Comparison of ENCODE assay signal across 8 cellular contexts in genomic region chr10:113007343-113007771, GRCh38. TPM values are rescaled to one million over a fixed set of nuclear protein-coding genes. Genes with fewer than 3 reads are reported as not detected.
A peak's percentile ranks its signal among the peaks of the same experiment; 100 is the strongest.
DNase-seq lines count a peak whose midpoint lies in the region; ATAC-seq, FAIRE-seq and TF ChIP-seq lines count a peak whose summit lies in the region.

No MANE protein-coding gene starts in this region.

- 29% methylated on average over 4 of the region's 4 CpGs for WGBS in right lobe of liver (ENCODE audit: insufficient coverage, low coverage, low lambda C conversion rate, missing lambda C conversion rate)
- WGBS in adrenal gland, 4 donors = 35 to 51% (median 44%) methylated on average over 4 of the region's 4 CpGs

- TF ChIP-seq CTCF in right lobe of liver (IDR thresholded peaks at IDR 0.05) = no peak
- TF ChIP-seq CTCF in adrenal gland (IDR thresholded peaks at IDR 0.05) = no peak

- peak overlapping the region; percentile 69 for H3K4me3 Mint-ChIP-seq in activated T-helper 17 cell treated with anti-CD3 and anti-CD28 coated beads, Interleukin-2, amount 50 U/mL, for 72 hours

- H3K36me3 Mint-ChIP-seq in activated T-helper 17 cell treated with anti-CD3 and anti-CD28 coated beads, Interleukin-2, amount 50 U/mL, for 72 hours (ENCODE audit: low read depth) = no peaks in the 10 kb centered on the region

- peaks cover 17% of the 10 kb centered on the region for H3K4me1 Mint-ChIP-seq in activated T-helper 17 cell treated with anti-CD3 and anti-CD28 coated beads, Interleukin-2, amount 50 U/mL, for 72 hours

- no peak overlapping the region for H2AFZ ChIP-seq in ACC112 (ENCODE audit: low read length, unreplicated experiment)

- intact Hi-C loops in right lobe of liver (cut with DNase I) (no loop called here), adrenal gland (cut with DNase I) (no loop called here)

- H3K27me3 ChIP-seq in ACC112 (ENCODE audit: insufficient read depth, low read length) = no peaks in the 10 kb centered on the region
- H3K27me3 ChIP-seq in right lobe of liver = no peaks in the 10 kb centered on the region
- H3K27me3 ChIP-seq in adrenal gland = no peaks in the 10 kb centered on the region

- no peaks in the 10 kb centered on the region for H3K9me3 Mint-ChIP-seq in activated T-helper 17 cell treated with anti-CD3 and anti-CD28 coated beads, Interleukin-2, amount 50 U/mL, for 72 hours

- H3K27ac ChIP-seq in ACC112 (ENCODE audit: low read depth, low read length) (no peak overlapping the region), right lobe of liver (no peak overlapping the region), adrenal gland (no peak overlapping the region)

- no peak overlapping the region for H3K27ac Mint-ChIP-seq in activated T-helper 17 cell treated with anti-CD3 and anti-CD28 coated beads, Interleukin-2, amount 50 U/mL, for 72 hours

- peak; percentile 91 for DNase-seq in Jurkat, Clone E6-1 (ENCODE audit: low read depth, low spot score)
- DNase-seq in right lobe of liver = no peak
- DNase-seq in RCC 7860 (ENCODE audit: low spot score) = no peak
- DNase-seq in HuH-7.5 (ENCODE audit: low spot score) = no peak
- DNase-seq in adrenal gland = no peak

- H3K4me3 ChIP-seq in ACC112 (ENCODE audit: low read depth, low read length) = 0 out of 2 replicates have a peak overlapping the region, but pooled peaks have one; percentile 42
- peak overlapping the region; percentile 32 for H3K4me3 ChIP-seq in Jurkat, Clone E6-1 (ENCODE audit: low read length)
- no peak overlapping the region for H3K4me3 ChIP-seq in right lobe of liver
- no peak overlapping the region for H3K4me3 ChIP-seq in adrenal gland

- TF ChIP-seq POLR2A in right lobe of liver (IDR thresholded peaks at IDR 0.05) (no peak), adrenal gland (IDR thresholded peaks at IDR 0.05) (no peak)

- H3K4me1 ChIP-seq in ACC112 (ENCODE audit: control insufficient read depth, insufficient read depth, low read length, unreplicated experiment) = no peaks in the 10 kb centered on the region
- H3K4me1 ChIP-seq in right lobe of liver = peaks cover 0 to 27% (median 0%) of the 10 kb centered on the region in 4 donors
- H3K4me1 ChIP-seq in adrenal gland (replicated peaks in 1 of 2) = no peaks in the 10 kb centered on the region

- peaks cover 61% of the 10 kb centered on the region for H3K27me3 Mint-ChIP-seq in activated T-helper 17 cell treated with anti-CD3 and anti-CD28 coated beads, Interleukin-2, amount 50 U/mL, for 72 hours

- 0 out of 2 replicates have a peak, but pooled peaks cover 4% of the 10 kb centered on the region for H3K36me3 ChIP-seq in ACC112 (ENCODE audit: insufficient read depth, low read length)
- H3K36me3 ChIP-seq in right lobe of liver = no peaks in the 10 kb centered on the region
- H3K36me3 ChIP-seq in adrenal gland (replicated peaks in 1 of 2) = no peaks in the 10 kb centered on the region

- no peak for FAIRE-seq in RCC 7860 (lab: Jason Lieb, UNC)

- H3K9me3 ChIP-seq in right lobe of liver = no peaks in the 10 kb centered on the region
- no peaks in the 10 kb centered on the region for H3K9me3 ChIP-seq in adrenal gland (replicated peaks in 1 of 3)

- peaks cover 45% of the 10 kb centered on the region for H3K79me2 ChIP-seq in ACC112 (ENCODE audit: control insufficient read depth, insufficient read depth, low read length, unreplicated experiment)

- ATAC-seq in activated T-helper 17 cell treated with anti-CD3 and anti-CD28 coated beads, Interleukin-2, amount 50 U/mL, for 72 hours (replicated peaks) = peak; percentile 91
- peak in 3 of 4 donors; percentile 35 to 62 (median 52) for ATAC-seq in right lobe of liver
- no peak for ATAC-seq in HG02678 (IDR thresholded peaks at IDR 0.05; ENCODE audit: unreplicated experiment)

RNA-seq across cellular contexts. Expression of gene TCF7L2, which starts 57.3 kb away (rescaled TPM):
- polyA plus RNA-seq in Jurkat, Clone E6-1 (2012; ENCODE audit: insufficient read depth, insufficient read length) = 10.9 TPM
- 1 to 10 TPM; 1.1 to 4.7 TPM for total RNA-seq in activated T-helper 17 cell treated with anti-CD3 and anti-CD28 coated beads, Interleukin-2, amount 50 U/mL, for 72 hours
- total RNA-seq in right lobe of liver = 10 to 100 TPM in 5 of 6 experiments, 1 to 10 TPM in 1; 9.4 to 33.2 (median 16.7) TPM
- total RNA-seq in adrenal gland = 10 to 100 TPM in 7 of 8 donors, 1 to 10 TPM in 1; 8.7 to 24.7 (median 14.8) TPM
- polyA plus RNA-seq in adrenal gland = 10 to 100 TPM; 10.5 to 23.2 (median 18.6) TPM

Comparison
In these comparisons a context has a peak if more than half of its experiments do, and no peak if none do; other contexts are left out.
1. H3K4me3 ChIP-seq: peak in ACC112 (single experiment) and Jurkat, Clone E6-1 (single experiment); none in right lobe of liver (0 of 3) and adrenal gland (0 of 4).